Comparison of ENCODE assay signal across 1 cellular context in genomic region chrX:133323450-133323849, GRCh38.
TF ChIP-seq lines count a peak whose summit lies in the region.

No MANE protein-coding gene starts in this region.

TF ChIP-seq in GM12878, 131 proteins besides CTCF, POLR2A, EP300 and RAD21 (continued from another document):
- TF ChIP-seq CUX1 (IDR thresholded peaks at IDR 0.05; ENCODE audit: insufficient replicate concordance, low read depth, low read length): no peak
- TF ChIP-seq ZNF274 (IDR thresholded peaks at IDR 0.05; ENCODE audit: insufficient read depth, insufficient read length): no peak
- no peak for TF ChIP-seq ELK1 (IDR thresholded peaks at IDR 0.05; ENCODE audit: low read depth, low read length)
- TF ChIP-seq RAD51 (IDR thresholded peaks at IDR 0.05): no peak
